In the genomic region with DNA sequence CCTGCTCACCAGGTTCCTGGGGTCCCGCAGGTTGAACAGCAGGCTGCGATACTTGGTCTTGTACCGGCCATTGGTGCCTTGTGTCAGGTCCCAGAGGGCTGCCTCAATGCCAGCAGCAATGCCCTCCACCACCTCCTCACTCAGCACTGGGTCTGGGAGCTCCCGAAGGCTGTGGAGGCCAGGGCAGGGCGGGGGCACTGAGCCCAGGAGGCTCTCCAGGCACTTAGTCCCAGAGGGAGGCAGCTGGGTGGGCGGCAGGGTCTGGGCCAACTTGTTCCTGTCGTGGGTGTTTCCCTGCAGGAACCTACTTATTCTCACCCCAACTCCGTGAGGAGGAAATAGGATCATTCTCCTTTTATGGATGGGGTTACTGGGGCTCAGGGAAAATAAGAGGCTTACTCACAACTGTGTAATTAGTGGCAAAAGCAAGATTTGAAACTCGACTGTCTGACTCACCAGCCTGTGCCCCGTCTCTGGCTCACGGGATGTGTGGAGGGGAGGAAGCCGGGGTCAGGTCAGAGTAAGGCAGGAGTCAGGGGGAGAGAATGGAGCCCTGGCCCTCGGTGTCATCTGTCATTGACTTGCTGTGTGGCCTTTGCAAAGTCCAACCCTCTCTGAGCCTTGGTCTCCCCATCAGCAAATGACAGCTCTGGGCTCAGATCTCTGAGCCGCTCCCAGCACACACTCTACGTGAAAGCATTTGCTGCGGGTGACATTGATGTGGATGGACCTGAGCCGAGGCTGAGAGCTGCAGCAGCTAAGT, we compare ENCODE assay signal across 8 cellular contexts. TPM values are rescaled to one million over a fixed set of nuclear protein-coding genes. Genes with fewer than 3 reads are reported as not detected.
DNase-seq lines count a peak whose midpoint lies in the region; ATAC-seq, FAIRE-seq and TF ChIP-seq lines count a peak whose summit lies in the region.

No MANE protein-coding gene starts in this region.

- intact Hi-C loops in sciatic nerve (cut with DNase I), result loop anchor here (10.0 kb wide), 1 partner anchor 166 kb away; no protein-coding TSS in a partner anchor

- FAIRE-seq in G401.6 (lab: Jason Lieb, UNC), result peak; percentile 97

- TF ChIP-seq CTCF in NB4 (IDR thresholded peaks at IDR 0.05; ENCODE audit: low read depth, low read length), result no peak

- peak; percentile 39 for DNase-seq in NB4 (ENCODE audit: low read depth)
- peak; percentile 51 for DNase-seq in ecto neural progenitor cell (ENCODE audit: low spot score)
- DNase-seq in sciatic nerve (ENCODE audit: low spot score), result peak; percentile 55
- DNase-seq in NK-92 (lab: John Stamatoyannopoulos, UW; ENCODE audit: unreplicated experiment), result no peak
- DNase-seq in AML-193 (lab: John Stamatoyannopoulos, UW), result no peak
- no peak for DNase-seq in NCI-H2029 (lab: John Stamatoyannopoulos, UW)

- no peak for ATAC-seq in sciatic nerve
- no peak for ATAC-seq in GM19397 (IDR thresholded peaks at IDR 0.05; ENCODE audit: unreplicated experiment)

- TF ChIP-seq POLR2A in NB4 (IDR thresholded peaks at IDR 0.05; ENCODE audit: extremely low read depth, insufficient read length), result no peak

- H3K4me3 ChIP-seq in NB4 (ENCODE audit: low read depth, low read length), result no peak overlapping the region

RNA-seq across cellular contexts. Expression of gene SPOCD1, which starts 17.2 kb away (rescaled TPM):
- 1.3 TPM for total RNA-seq in sciatic nerve

RNA-seq across cellular contexts. Expression of gene ADGRB2, which starts 34.5 kb away (rescaled TPM):
- total RNA-seq in sciatic nerve, result 5.2 TPM

Comparison
In these comparisons a context has a peak if more than half of its experiments do, and no peak if none do; other contexts are left out.
1. DNase-seq: peak in NB4 (single experiment), ecto neural progenitor cell (single experiment) and sciatic nerve (single experiment); none in NK-92 (single experiment), AML-193 (0 of 2) and NCI-H2029 (single experiment).